In the genomic region with DNA sequence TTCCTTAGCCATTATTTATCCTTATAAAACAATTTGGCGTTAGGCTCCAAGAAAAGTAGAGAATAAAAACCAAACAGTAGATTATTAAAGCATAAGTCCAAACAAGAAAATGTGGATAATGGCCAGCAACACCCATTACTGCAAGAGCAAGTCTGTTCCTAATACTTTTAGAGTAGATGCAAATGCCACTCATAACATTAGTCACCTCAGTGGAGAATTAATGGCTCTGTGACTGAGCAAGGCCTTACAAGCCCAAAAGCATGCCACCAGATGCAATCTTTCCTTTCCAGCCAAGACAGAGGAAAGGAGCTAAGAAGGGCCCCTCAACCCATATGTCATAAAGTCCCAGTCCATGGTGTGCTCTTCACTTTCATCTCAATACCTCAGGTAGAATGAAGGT, we compare ENCODE assay signal across 31 cellular contexts.
"Had no signal": no experiment of that assay in that cellular context is flagged by ENCODE, and none has a peak within 500 bp of the region (broad histone marks: within the 10 kb centered on the region; RNA-seq: fewer than 3 reads in every experiment).

No MANE protein-coding gene starts in this region.

- H3K27me3 Mint-ChIP-seq: activated CD4-positive, alpha-beta T cell treated with anti-CD3 and anti-CD28 coated beads, Interleukin-2, amount 10 ng/mL, durations not matched to agents 24 days and 14 days; activated CD8-positive, alpha-beta T cell treated with anti-CD3 and anti-CD28 coated beads for 36 hours; activated naive CD8-positive, alpha-beta T cell treated with anti-CD3 and anti-CD28 coated beads for 36 hours; activated T-helper 17 cell treated with anti-CD3 and anti-CD28 coated beads, Interleukin-2, amount 50 U/mL, for 72 hours; central memory CD8-positive, alpha-beta T cell had no signal

- H3K27me3 ChIP-seq: brain microvascular endothelial cell, cardiac muscle cell, MG63, SJCRH30 had no signal

- DNase-seq: activated CD4-positive, alpha-beta T cell treated with anti-CD3 and anti-CD28 coated beads, Interleukin-2, amount 10 ng/mL, durations not matched to agents 24 days and 14 days; activated CD4-positive, alpha-beta T cell treated with anti-CD3 and anti-CD28 coated beads, Interleukin-2, amount 50 U/mL, for 4 hours; activated CD8-positive, alpha-beta T cell treated with anti-CD3 and anti-CD28 coated beads for 36 hours; activated effector memory CD4-positive, alpha-beta T cell treated with anti-CD3 and anti-CD28 coated beads, Interleukin-2, amount 50 U/mL, for 16 hours; activated naive CD4-positive, alpha-beta T cell; activated naive CD4-positive, alpha-beta T cell treated with anti-CD3 and anti-CD28 coated beads, Interleukin-2, amount 50 U/mL, for 16 hours; activated naive CD8-positive, alpha-beta T cell treated with anti-CD3 and anti-CD28 coated beads for 36 hours; activated T-cell treated with anti-CD3 and anti-CD28 coated beads, Interleukin-2, amount 50 U/mL, for 1 hour; activated T-cell treated with anti-CD3 and anti-CD28 coated beads, Interleukin-2, amount 50 U/mL, for 72 hours; amniotic stem cell; aorta; brain microvascular endothelial cell; Karpas-422; KBM-7; MG63; NCI-H1048; NCI-H1105 treated with DMSO at 0.1 percent for 48 hours; NCI-H1436 treated with DMSO at 0.1 percent for 48 hours; NCI-H1694 treated with DMSO at 0.1 percent for 48 hours; NCI-H2029; NCI-H510A treated with DMSO at 0.1 percent for 48 hours; SHP77; SJCRH30 had no signal

- H3K36me3 ChIP-seq: brain microvascular endothelial cell, cardiac muscle cell, MG63, SJCRH30 had no signal

- FAIRE-seq: TTC549 had no signal

- H3K4me1 Mint-ChIP-seq: activated CD4-positive, alpha-beta T cell treated with anti-CD3 and anti-CD28 coated beads, Interleukin-2, amount 10 ng/mL, durations not matched to agents 24 days and 14 days; activated naive CD8-positive, alpha-beta T cell treated with anti-CD3 and anti-CD28 coated beads for 36 hours; activated T-helper 17 cell treated with anti-CD3 and anti-CD28 coated beads, Interleukin-2, amount 50 U/mL, for 72 hours; central memory CD8-positive, alpha-beta T cell had no signal

- H3K36me3 Mint-ChIP-seq: activated naive CD8-positive, alpha-beta T cell treated with anti-CD3 and anti-CD28 coated beads for 36 hours had no signal

- H3K27ac Mint-ChIP-seq: activated CD4-positive, alpha-beta T cell treated with anti-CD3 and anti-CD28 coated beads, Interleukin-2, amount 10 ng/mL, durations not matched to agents 24 days and 14 days; activated CD8-positive, alpha-beta T cell treated with anti-CD3 and anti-CD28 coated beads for 36 hours; activated naive CD8-positive, alpha-beta T cell treated with anti-CD3 and anti-CD28 coated beads for 36 hours; activated T-cell treated with anti-CD3 and anti-CD28 coated beads, Interleukin-2, amount 50 U/mL, for 72 hours; activated T-helper 17 cell treated with anti-CD3 and anti-CD28 coated beads, Interleukin-2, amount 50 U/mL, for 72 hours; T-helper 1 cell treated with Interleukin-12 subunit alpha and Interleukin-12 subunit beta and Interleukin-4 antibody, amounts not matched to agents 30 μg/mL and 1 μg/mL, for 36 hours; T-helper 2 cell treated with Interferon-gamma antibody and Interleukin-4, amounts not matched to agents 5 μg/mL and 100 μg/mL, for 36 hours had no signal

- ATAC-seq: activated CD8-positive, alpha-beta T cell treated with anti-CD3 and anti-CD28 coated beads for 36 hours; activated T-cell treated with anti-CD3 and anti-CD28 coated beads, Interleukin-2, amount 50 U/mL, for 72 hours; activated T-helper 17 cell treated with anti-CD3 and anti-CD28 coated beads, Interleukin-2, amount 50 U/mL, for 72 hours; Panc1 had no signal

- H3K4me3 Mint-ChIP-seq: activated CD4-positive, alpha-beta T cell treated with anti-CD3 and anti-CD28 coated beads, Interleukin-2, amount 10 ng/mL, durations not matched to agents 24 days and 14 days; activated CD8-positive, alpha-beta T cell treated with anti-CD3 and anti-CD28 coated beads for 36 hours; activated naive CD8-positive, alpha-beta T cell treated with anti-CD3 and anti-CD28 coated beads for 36 hours; activated T-cell treated with anti-CD3 and anti-CD28 coated beads, Interleukin-2, amount 50 U/mL, for 72 hours; activated T-helper 17 cell treated with anti-CD3 and anti-CD28 coated beads, Interleukin-2, amount 50 U/mL, for 72 hours; central memory CD8-positive, alpha-beta T cell; T-helper 1 cell treated with Interleukin-12 subunit alpha and Interleukin-12 subunit beta and Interleukin-4 antibody, amounts not matched to agents 30 μg/mL and 1 μg/mL, for 36 hours; T-helper 2 cell treated with Interferon-gamma antibody and Interleukin-4, amounts not matched to agents 5 μg/mL and 100 μg/mL, for 36 hours had no signal

- H3K4me3 ChIP-seq: cardiac muscle cell, MG63, SJCRH30, SK-N-MC had no signal

- H3K9me3 Mint-ChIP-seq: activated CD4-positive, alpha-beta T cell treated with anti-CD3 and anti-CD28 coated beads, Interleukin-2, amount 10 ng/mL, durations not matched to agents 24 days and 14 days; activated CD8-positive, alpha-beta T cell treated with anti-CD3 and anti-CD28 coated beads for 36 hours; activated naive CD8-positive, alpha-beta T cell treated with anti-CD3 and anti-CD28 coated beads for 36 hours; activated T-cell treated with anti-CD3 and anti-CD28 coated beads, Interleukin-2, amount 50 U/mL, for 72 hours; activated T-helper 17 cell treated with anti-CD3 and anti-CD28 coated beads, Interleukin-2, amount 50 U/mL, for 72 hours; central memory CD8-positive, alpha-beta T cell; T-helper 1 cell treated with Interleukin-12 subunit alpha and Interleukin-12 subunit beta and Interleukin-4 antibody, amounts not matched to agents 30 μg/mL and 1 μg/mL, for 36 hours; T-helper 2 cell treated with Interferon-gamma antibody and Interleukin-4, amounts not matched to agents 5 μg/mL and 100 μg/mL, for 36 hours had no signal
